8 cellular contexts compared by ENCODE assay signal in genomic region chr12:119989619-119990381, GRCh38. TPM values are rescaled to one million over a fixed set of nuclear protein-coding genes. Genes with fewer than 3 reads are reported as not detected.
A peak's percentile ranks its signal among the peaks of the same experiment; 100 is the strongest.
DNase-seq lines count a peak whose midpoint lies in the region; ATAC-seq and TF ChIP-seq lines count a peak whose summit lies in the region.

No MANE protein-coding gene starts in this region.

- 3% methylated on average over 11 of the region's 98 CpGs for WGBS in esophagus muscularis mucosa

- H3K36me3 Mint-ChIP-seq in stimulated activated effector memory CD8-positive, alpha-beta T cell treated with anti-CD3 and anti-CD28 coated beads, Interleukin-12 subunit alpha, Interleukin-12 subunit beta, amount 100 ng/mL, for 72 hours = peaks cover 51% of the 10 kb centered on the region

- intact Hi-C loops in esophagus muscularis mucosa (cut with DNase I) = loop anchor here (10.0 kb wide), 1 partner anchor 95 kb away; no protein-coding TSS in a partner anchor

- no peaks in the 10 kb centered on the region for H3K9me3 Mint-ChIP-seq in stimulated activated effector memory CD8-positive, alpha-beta T cell treated with anti-CD3 and anti-CD28 coated beads, Interleukin-12 subunit alpha, Interleukin-12 subunit beta, amount 100 ng/mL, for 72 hours

- H3K4me1 Mint-ChIP-seq in stimulated activated effector memory CD8-positive, alpha-beta T cell treated with anti-CD3 and anti-CD28 coated beads, Interleukin-12 subunit alpha, Interleukin-12 subunit beta, amount 100 ng/mL, for 72 hours = peaks cover 32% of the 10 kb centered on the region

- TF ChIP-seq CTCF in esophagus muscularis mucosa (IDR thresholded peaks at IDR 0.05) = no peak

- peak overlapping the region; percentile 77 for H3K4me3 Mint-ChIP-seq in stimulated activated effector memory CD8-positive, alpha-beta T cell treated with anti-CD3 and anti-CD28 coated beads, Interleukin-12 subunit alpha, Interleukin-12 subunit beta, amount 100 ng/mL, for 72 hours

- peaks cover 9% of the 10 kb centered on the region for H3K4me1 ChIP-seq in NT2/D1 (ENCODE audit: insufficient read depth, insufficient read length)
- H3K4me1 ChIP-seq in esophagus muscularis mucosa = peaks cover 13 to 26% (median 18%) of the 10 kb centered on the region in 4 donors
- H3K4me1 ChIP-seq in muscle layer of duodenum (ENCODE audit: control insufficient read depth in 1 of 2, insufficient read depth in 2 of 2, low read length in 2 of 2) = peaks cover 4 to 15% of the 10 kb centered on the region in 2 donors

- TF ChIP-seq EP300 in esophagus muscularis mucosa (IDR thresholded peaks at IDR 0.05) = no peak

- H3K27me3 ChIP-seq in NT2/D1 (ENCODE audit: insufficient read depth, insufficient read length) = peaks cover 40% of the 10 kb centered on the region
- H3K27me3 ChIP-seq in esophagus muscularis mucosa = peaks cover 0 to 55% (median 2%) of the 10 kb centered on the region in 4 donors
- H3K27me3 ChIP-seq in muscle layer of duodenum (ENCODE audit: low read depth, low read length) = peaks cover 16% of the 10 kb centered on the region

- H3K27ac ChIP-seq in esophagus muscularis mucosa (replicated peaks in 1 of 4) = peak overlapping the region in 1 of 4 donors; percentile 57
- no peak overlapping the region for H3K27ac ChIP-seq in muscle layer of duodenum (ENCODE audit: low read length)

- DNase-seq in NK-92 treated with Interleukin-12 subunit alpha and Interleukin-12 subunit beta, amount 100 ng/mL, for 24 hours (lab: John Stamatoyannopoulos, UW) = peak; percentile 15
- DNase-seq in NK-92 (lab: John Stamatoyannopoulos, UW; ENCODE audit: unreplicated experiment) = no peak
- peak; percentile 80 for DNase-seq in NT2/D1 (ENCODE audit: low read depth, low spot score)
- DNase-seq in activated T-cell treated with anti-CD3 and anti-CD28 coated beads, Interleukin-2, amount 50 U/mL, for 48 hours = peak; percentile 77 to 84
- DNase-seq in esophagus muscularis mucosa (ENCODE audit: extremely low spot score) = no peak
- peak; percentile 79 to 85 for DNase-seq in stimulated activated effector memory CD8-positive, alpha-beta T cell treated with anti-CD3 and anti-CD28 coated beads, Interleukin-12 subunit alpha, Interleukin-12 subunit beta, amount 100 ng/mL, for 72 hours (ENCODE audit: low spot score in 2 of 2)

- H3K36me3 ChIP-seq in NT2/D1 (ENCODE audit: insufficient read depth, insufficient read length, low read length) (no peaks in the 10 kb centered on the region), esophagus muscularis mucosa (no peaks in the 10 kb centered on the region), muscle layer of duodenum (ENCODE audit: control insufficient read depth in 1 of 2, insufficient read depth in 2 of 2, low read length in 2 of 2) (no peaks in the 10 kb centered on the region)

- ATAC-seq in HG02885 (IDR thresholded peaks at IDR 0.05; ENCODE audit: poor library complexity, unreplicated experiment) = peak; percentile 39
- peak; percentile 50 for ATAC-seq in stimulated activated effector memory CD8-positive, alpha-beta T cell treated with anti-CD3 and anti-CD28 coated beads, Interleukin-12 subunit alpha, Interleukin-12 subunit beta, amount 100 ng/mL, for 72 hours

- no peak for TF ChIP-seq POLR2A in esophagus muscularis mucosa (IDR thresholded peaks at IDR 0.05; ENCODE audit: low read depth)

- peak overlapping the region; percentile 71 for H3K9ac ChIP-seq in NT2/D1 (ENCODE audit: insufficient read length, low read depth)

- H3K4me3 ChIP-seq in NT2/D1 (ENCODE audit: insufficient read length, low read depth) (peak overlapping the region; percentile 73), esophagus muscularis mucosa (peak overlapping the region; percentile 53 to 66 (median 58)), muscle layer of duodenum (ENCODE audit: low read depth in 1 of 2, low read length in 2 of 2) (peak overlapping the region; percentile 39 to 72)

- H3K27ac Mint-ChIP-seq in stimulated activated effector memory CD8-positive, alpha-beta T cell treated with anti-CD3 and anti-CD28 coated beads, Interleukin-12 subunit alpha, Interleukin-12 subunit beta, amount 100 ng/mL, for 72 hours = peak overlapping the region; percentile 20

- H3K9me3 ChIP-seq in NT2/D1 (ENCODE audit: insufficient read depth, low read length) (peaks cover 5% of the 10 kb centered on the region; the same call in 1 of the 2 replicates), esophagus muscularis mucosa (no peaks in the 10 kb centered on the region), muscle layer of duodenum (ENCODE audit: control insufficient read depth in 1 of 2, low read length in 2 of 2) (no peaks in the 10 kb centered on the region)

RNA-seq across cellular contexts. Expression of gene BICDL1, which starts 0.8 kb away (rescaled TPM):
- total RNA-seq in esophagus muscularis mucosa = 1 to 10 TPM in 1 of 4 donors, under 1 TPM in 3; 0.17 to 1.2 (median 0.77) TPM

Comparison
In these comparisons a context has a peak if more than half of its experiments do, and no peak if none do; other contexts are left out.
1. DNase-seq: peak in NK-92 treated with Interleukin-12 subunit alpha and Interleukin-12 subunit beta, amount 100 ng/mL, for 24 hours (single experiment), NT2/D1 (single experiment), activated T-cell treated with anti-CD3 and anti-CD28 coated beads, Interleukin-2, amount 50 U/mL, for 48 hours (2 of 2) and stimulated activated effector memory CD8-positive, alpha-beta T cell treated with anti-CD3 and anti-CD28 coated beads, Interleukin-12 subunit alpha, Interleukin-12 subunit beta, amount 100 ng/mL, for 72 hours (2 of 2); none in NK-92 (single experiment) and esophagus muscularis mucosa (single experiment).
2. Peak in every context shown above with its lines, with median percentiles within 50 percentile points of each other: H3K4me3 ChIP-seq.